ENCODE assay signal across 8 cellular contexts in the genomic region with DNA sequence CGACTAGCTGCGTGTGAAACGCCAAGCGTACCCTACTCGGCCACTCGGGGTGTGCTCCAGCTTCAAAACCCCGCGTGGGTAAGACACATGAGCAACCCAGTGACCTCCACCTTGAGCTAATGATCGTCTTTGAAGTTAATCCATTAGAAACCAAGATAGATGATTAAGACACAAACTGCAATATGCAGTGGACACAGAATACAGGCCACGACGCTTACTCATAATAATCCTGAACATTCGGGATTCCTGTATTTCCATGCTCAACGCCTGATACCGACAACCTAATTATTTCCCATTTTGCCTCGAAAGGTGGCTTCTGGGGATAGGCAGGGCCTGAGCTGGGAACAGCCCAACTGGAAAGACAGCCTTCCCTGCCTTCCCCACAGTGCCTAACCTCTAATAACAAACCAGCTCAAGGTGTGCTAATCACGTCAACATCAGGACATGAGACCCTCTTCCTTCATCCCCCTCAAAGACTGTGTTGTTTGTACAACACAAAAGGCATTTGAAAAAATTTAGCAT. TPM values are rescaled to one million over a fixed set of nuclear protein-coding genes. Genes with fewer than 3 reads are reported as not detected.
A peak's percentile ranks its signal among the peaks of the same experiment; 100 is the strongest.
DNase-seq lines count a peak whose midpoint lies in the region; ATAC-seq and TF ChIP-seq lines count a peak whose summit lies in the region.

No MANE protein-coding gene starts in this region.

- no peaks in the 10 kb centered on the region for H3K9me3 ChIP-seq in OCI-LY3 (ENCODE audit: insufficient read depth, low read length)
- no peaks in the 10 kb centered on the region for H3K9me3 ChIP-seq in esophagus (ENCODE audit: control insufficient read depth in 2 of 2, insufficient read depth in 1 of 2, low read depth in 1 of 2, low read length in 1 of 2)

- H3K4me1 Mint-ChIP-seq in progenitor cell of endocrine pancreas (ENCODE audit: low read depth): peaks cover 18% of the 10 kb centered on the region

- no peaks in the 10 kb centered on the region for H3K27me3 ChIP-seq in GM06990 (replicated peaks; ENCODE audit: control insufficient read depth, insufficient read depth, low read length)
- H3K27me3 ChIP-seq in OCI-LY3 (ENCODE audit: low read depth, low read length): no peaks in the 10 kb centered on the region
- no peaks in the 10 kb centered on the region for H3K27me3 ChIP-seq in esophagus (ENCODE audit: control insufficient read depth in 1 of 2, insufficient read depth in 2 of 2, low read length in 2 of 2)

- TF ChIP-seq CTCF in GM06990 (IDR thresholded peaks at IDR 0.05; ENCODE audit: insufficient read depth, low read length, poor library complexity, severe bottlenecking) (no peak), OCI-LY3 (IDR thresholded peaks at IDR 0.05; ENCODE audit: low read depth, low read length) (no peak), progenitor cell of endocrine pancreas (IDR thresholded peaks at IDR 0.05; ENCODE audit: unreplicated experiment) (no peak)

- ATAC-seq in HG02840 (IDR thresholded peaks at IDR 0.05; ENCODE audit: low FRiP score, unreplicated experiment): no peak

- H3K4me2 ChIP-seq in OCI-LY3 (ENCODE audit: low read length): peak overlapping the region; percentile 77

- peaks cover 9% of the 10 kb centered on the region for H3K36me3 Mint-ChIP-seq in progenitor cell of endocrine pancreas (ENCODE audit: insufficient read depth)

- peaks cover 5% of the 10 kb centered on the region; the same call in 1 of the 2 replicates for H3K36me3 ChIP-seq in GM06990 (ENCODE audit: control insufficient read depth, insufficient read depth, low read length)
- H3K36me3 ChIP-seq in OCI-LY3 (replicated peaks; ENCODE audit: low read depth, low read length): peaks cover 23% of the 10 kb centered on the region
- H3K36me3 ChIP-seq in esophagus (ENCODE audit: control insufficient read depth in 2 of 2, insufficient read depth in 2 of 2, low read length in 1 of 2): peaks cover 0 to 1% of the 10 kb centered on the region in 2 donors

- peak overlapping the region; percentile 72 for H3K4me3 Mint-ChIP-seq in progenitor cell of endocrine pancreas (ENCODE audit: low read depth)

- H3K9me3 Mint-ChIP-seq in progenitor cell of endocrine pancreas (ENCODE audit: low read depth): no peaks in the 10 kb centered on the region

- H3K4me3 ChIP-seq in GM06990 (replicated peaks; ENCODE audit: low read depth, low read length) (peak overlapping the region; percentile 62), OCI-LY3 (ENCODE audit: low read length) (peak overlapping the region; percentile 83), esophagus (ENCODE audit: low read depth in 1 of 2, low read length in 2 of 2) (peak overlapping the region; percentile 40 to 99)

- no peak overlapping the region for H2AFZ ChIP-seq in OCI-LY3 (ENCODE audit: low read depth, low read length)

- DNase-seq in GM06990 (ENCODE audit: extremely low read depth, insufficient read length) (no peak), progenitor cell of endocrine pancreas (ENCODE audit: low spot score, unreplicated experiment) (no peak), OCI-M2 (lab: John Stamatoyannopoulos, UW; ENCODE audit: unreplicated experiment) (no peak), mucosa of gallbladder (ENCODE audit: low spot score) (no peak)
- DNase-seq in stimulated activated CD4-positive, alpha-beta T cell treated with anti-CD3 and anti-CD28 coated beads, Interleukin-4, amount 100 ng/mL, for 24 hours: no peak

- peak overlapping the region; percentile 39; the same call in 1 of the 2 replicates for H3K9ac ChIP-seq in OCI-LY3 (ENCODE audit: low read length)

- no peak overlapping the region for H3K27ac ChIP-seq in OCI-LY3 (ENCODE audit: low read length)
- peak overlapping the region in 1 of 2 donors; percentile 49 for H3K27ac ChIP-seq in esophagus (ENCODE audit: low read depth in 2 of 2, low read length in 1 of 2)

- H3K4me1 ChIP-seq in OCI-LY3 (ENCODE audit: low read length) (peaks cover 12% of the 10 kb centered on the region), esophagus (ENCODE audit: control insufficient read depth in 2 of 2, insufficient read depth in 2 of 2, low read length in 1 of 2) (peaks cover 0 to 2% of the 10 kb centered on the region in 2 donors)

- H3K27ac Mint-ChIP-seq in progenitor cell of endocrine pancreas: peak overlapping the region; percentile 67

- peaks cover 13% of the 10 kb centered on the region; the same call in 1 of the 2 replicates for H4K20me1 ChIP-seq in OCI-LY3 (ENCODE audit: insufficient read depth, low read length)

- 15 to 18% methylated on average over 16 of the region's 16 CpGs for WGBS in esophagus, 2 donors

- H3K79me2 ChIP-seq in OCI-LY3 (ENCODE audit: low read length): peaks cover 20% of the 10 kb centered on the region

- no peaks in the 10 kb centered on the region for H3K27me3 Mint-ChIP-seq in progenitor cell of endocrine pancreas

RNA-seq across cellular contexts. Expression of a gene that starts 0.5 kb away (rescaled TPM):
- 10 to 100 TPM; 18.5 to 26.8 TPM for polyA plus RNA-seq in esophagus
- total RNA-seq in progenitor cell of endocrine pancreas: 33.6 and 37.8 TPM in 2 replicates
- 50.9 TPM for total RNA-seq in mucosa of gallbladder

RNA-seq across cellular contexts. Expression of a gene that starts 42.0 kb away (rescaled TPM):
- polyA plus RNA-seq in esophagus: 10 to 100 TPM; 32.9 to 43.2 TPM
- total RNA-seq in progenitor cell of endocrine pancreas: 83.6 and 87.5 TPM in 2 replicates
- total RNA-seq in mucosa of gallbladder: 44.2 TPM
